ENCODE assay signal across 24 cellular contexts in the genomic region with DNA sequence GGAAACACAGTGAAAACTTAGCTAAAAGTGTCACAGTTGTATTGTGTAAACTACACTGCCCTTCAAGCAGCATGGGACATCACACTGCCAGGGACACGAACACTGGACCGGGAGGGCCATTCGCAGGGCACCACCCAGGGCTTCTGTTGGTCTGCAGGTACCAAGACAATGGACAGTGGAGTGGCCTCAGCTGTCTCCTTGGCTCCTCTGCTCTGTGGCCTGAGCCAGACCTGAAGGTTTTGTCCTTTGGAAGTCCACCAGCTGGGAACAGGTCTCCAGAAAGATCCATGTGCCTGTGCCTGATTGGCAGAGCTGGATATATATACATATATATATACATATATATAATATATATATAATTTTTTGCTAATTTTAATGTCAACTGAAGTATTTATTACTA.
"Had no signal": no experiment of that assay in that cellular context is flagged by ENCODE, and none has a peak within 500 bp of the region (broad histone marks: within the 10 kb centered on the region; RNA-seq: fewer than 3 reads in every experiment).

No MANE protein-coding gene starts in this region.

- H3K36me3 ChIP-seq: colonic mucosa, esophagus muscularis mucosa, gastroesophageal sphincter, heart left ventricle, right lobe of liver, stomach, thyroid gland, vagina had no signal

- H3K9me3 ChIP-seq: colonic mucosa, esophagus muscularis mucosa, gastroesophageal sphincter, heart left ventricle, mucosa of descending colon, right lobe of liver, stomach, thyroid gland, vagina had no signal

- ATAC-seq: foreskin keratinocyte; gastroesophageal sphincter; heart left ventricle; mucosa of descending colon; natural killer cell treated with Interleukin-12 subunit alpha and Interleukin-12 subunit beta and Interleukin-15 and Interleukin-18, amount 100 ng/mL, for 72 hours; right lobe of liver had no signal

- H3K27me3 ChIP-seq: colonic mucosa, foreskin keratinocyte, hepatocyte, stomach, thyroid gland, vagina had no signal

- H3K27ac ChIP-seq: colonic mucosa, esophagus muscularis mucosa, foreskin keratinocyte, gastroesophageal sphincter, heart left ventricle, hepatocyte, parathyroid adenoma, right lobe of liver, stomach, thyroid gland, vagina had no signal

- H3K4me1 ChIP-seq: colonic mucosa, esophagus muscularis mucosa, foreskin keratinocyte, gastroesophageal sphincter, heart left ventricle, parathyroid adenoma, right lobe of liver, stomach, thyroid gland, vagina had no signal

- H3K4me3 ChIP-seq: colonic mucosa, esophagus muscularis mucosa, gastroesophageal sphincter, heart left ventricle, hepatocyte, mucosa of descending colon, right lobe of liver, smooth muscle cell, stomach, thyroid gland, vagina had no signal

- DNase-seq: colonic mucosa; dermis blood vessel endothelial cell; effector memory CD4-positive, alpha-beta T cell; foreskin keratinocyte; heart left ventricle; mesenchymal stem cell; mucosa of descending colon; naive B cell; right lobe of liver; stimulated activated CD4-positive, alpha-beta T cell treated with anti-CD3 and anti-CD28 coated beads, Interleukin-12 subunit alpha, Interleukin-12 subunit beta, amount 100 ng/mL, for 4 hours; stimulated activated CD4-positive, alpha-beta T cell treated with anti-CD3 and anti-CD28 coated beads, Interleukin-1b, Interleukin-23, amount 100 ng/mL, for 48 hours; stimulated activated CD4-positive, alpha-beta T cell treated with anti-CD3 and anti-CD28 coated beads, Interleukin-4, amount 100 ng/mL, for 1 hour; stimulated activated CD8-positive, alpha-beta memory T cell treated with anti-CD3 and anti-CD28 coated beads, Interleukin-4, amount 100 ng/mL, for 48 hours; stimulated activated naive CD4-positive, alpha-beta T cell; stomach; thyroid gland; trophoblast cell had no signal
